Comparison of ENCODE assay signal across 10 cellular contexts in genomic region chr1:54498383-54499096, GRCh38. TPM values are rescaled to one million over a fixed set of nuclear protein-coding genes. Genes with fewer than 3 reads are reported as not detected.
DNase-seq lines count a peak whose midpoint lies in the region; ATAC-seq, FAIRE-seq and TF ChIP-seq lines count a peak whose summit lies in the region.
"Had no signal": no experiment of that assay in that cellular context is flagged by ENCODE, and none has a peak within 500 bp of the region (broad histone marks: within the 10 kb centered on the region; RNA-seq: fewer than 3 reads in every experiment).

No MANE protein-coding gene starts in this region.

- peaks cover 0 to 1% (median 0%) of the 10 kb centered on the region in 7 donors for H3K9me3 Mint-ChIP-seq in CD4-positive, CD25-positive, alpha-beta regulatory T cell
- H3K9me3 Mint-ChIP-seq in IgD-negative memory B cell: peaks cover 1 to 7% (median 5%) of the 10 kb centered on the region in 3 donors
- peaks cover 0 to 2% (median 0%) of the 10 kb centered on the region in 9 donors for H3K9me3 Mint-ChIP-seq in naive thymus-derived CD8-positive, alpha-beta T cell

- no peak overlapping the region for H3K27ac ChIP-seq in CD4-positive, CD25-positive, alpha-beta regulatory T cell (ENCODE audit: insufficient read depth, low read length, poor library complexity, severe bottlenecking)
- no peak overlapping the region for H3K27ac ChIP-seq in breast epithelium
- no peak overlapping the region for H3K27ac ChIP-seq in kidney (ENCODE audit: low read depth in 2 of 2, low read length in 2 of 2)
- H3K27ac ChIP-seq: foreskin keratinocyte had no signal

- DNase-seq in CD4-positive, CD25-positive, alpha-beta regulatory T cell: no peak
- DNase-seq in breast epithelium (ENCODE audit: low spot score in 2 of 2) (no peak), kidney (no peak), D721Med (ENCODE audit: insufficient read length, low spot score) (no peak), SHP77 treated with DMSO at 0.1 percent for 48 hours (lab: John Stamatoyannopoulos, UW) (no peak)
- no peak for DNase-seq in naive thymus-derived CD8-positive, alpha-beta T cell
- DNase-seq: foreskin keratinocyte, occipital lobe had no signal

- no peak overlapping the region for H3K4me3 ChIP-seq in CD4-positive, CD25-positive, alpha-beta regulatory T cell (ENCODE audit: low read depth, low read length)
- H3K4me3 ChIP-seq in breast epithelium (peak overlapping the region in 2 of 3 donors; percentile 50 to 66), kidney (ENCODE audit: low read length in 2 of 2) (peak overlapping the region in 1 of 2 donors; percentile 36)

- no peak for TF ChIP-seq POLR2A in breast epithelium (IDR thresholded peaks at IDR 0.05)

- H3K27ac Mint-ChIP-seq in CD4-positive, CD25-positive, alpha-beta regulatory T cell: no peak overlapping the region
- no peak overlapping the region for H3K27ac Mint-ChIP-seq in IgD-negative memory B cell
- H3K27ac Mint-ChIP-seq in naive thymus-derived CD8-positive, alpha-beta T cell: no peak overlapping the region

- no peaks in the 10 kb centered on the region for H3K36me3 ChIP-seq in CD4-positive, CD25-positive, alpha-beta regulatory T cell (ENCODE audit: control insufficient read depth, insufficient read depth, low read length)
- H3K36me3 ChIP-seq in breast epithelium: no peaks in the 10 kb centered on the region
- no peaks in the 10 kb centered on the region for H3K36me3 ChIP-seq in kidney (ENCODE audit: control insufficient read depth in 1 of 2, insufficient read depth in 2 of 2, low read length in 2 of 2)

- peak overlapping the region; percentile 45 to 84 (median 68) for H3K4me3 Mint-ChIP-seq in CD4-positive, CD25-positive, alpha-beta regulatory T cell
- H3K4me3 Mint-ChIP-seq in IgD-negative memory B cell: peak overlapping the region in 3 of 4 donors; percentile 50 to 84 (median 60)
- H3K4me3 Mint-ChIP-seq in naive thymus-derived CD8-positive, alpha-beta T cell: peak overlapping the region; percentile 69 to 85 (median 77)

- intact Hi-C loops in breast epithelium (cut with DNase I; ENCODE audit: low total_unique reads): loop anchor here (10.0 kb wide), 1 partner anchor 374 kb away; no protein-coding TSS in a partner anchor
- intact Hi-C loops in kidney (cut with DNase I): loop anchor here (10.0 kb wide), 1 partner anchor 424 kb away; no protein-coding TSS in a partner anchor

- H3K9ac ChIP-seq in kidney (ENCODE audit: low read length in 2 of 2): no peak overlapping the region

- no peak for ATAC-seq in CD4-positive, CD25-positive, alpha-beta regulatory T cell (ENCODE audit: low read depth in 2 of 2)
- no peak for ATAC-seq in naive thymus-derived CD8-positive, alpha-beta T cell
- ATAC-seq in HG03095 (IDR thresholded peaks at IDR 0.05; ENCODE audit: unreplicated experiment): no peak

- H3K27me3 Mint-ChIP-seq in CD4-positive, CD25-positive, alpha-beta regulatory T cell: peaks cover 75% of the 10 kb centered on the region
- H3K27me3 Mint-ChIP-seq in IgD-negative memory B cell: peaks cover 53% of the 10 kb centered on the region
- peaks cover 9 to 57% (median 30%) of the 10 kb centered on the region in 5 donors for H3K27me3 Mint-ChIP-seq in naive thymus-derived CD8-positive, alpha-beta T cell

- H3K27me3 ChIP-seq in CD4-positive, CD25-positive, alpha-beta regulatory T cell (ENCODE audit: control insufficient read depth, insufficient read depth, low read length): peaks cover 13% of the 10 kb centered on the region
- no peaks in the 10 kb centered on the region for H3K27me3 ChIP-seq in breast epithelium

- FAIRE-seq in kidney (lab: Jason Lieb, UNC) (no peak), D721Med (lab: Jason Lieb, UNC) (no peak)

- H3K4me1 ChIP-seq in CD4-positive, CD25-positive, alpha-beta regulatory T cell (ENCODE audit: control insufficient read depth, insufficient read depth, low read length, poor library complexity, severe bottlenecking): peaks cover 13% of the 10 kb centered on the region
- H3K4me1 ChIP-seq in breast epithelium (peaks cover 0 to 6% of the 10 kb centered on the region in 2 donors), kidney (ENCODE audit: control insufficient read depth in 1 of 2, insufficient read depth in 1 of 2, low read depth in 1 of 2, low read length in 2 of 2) (peaks cover 0 to 3% of the 10 kb centered on the region in 2 donors)
- H3K4me1 ChIP-seq: foreskin keratinocyte had no signal

- H3K9me3 ChIP-seq in CD4-positive, CD25-positive, alpha-beta regulatory T cell (ENCODE audit: control insufficient read depth in 2 of 2, low read length in 2 of 2): no peaks in the 10 kb centered on the region
- H3K9me3 ChIP-seq in breast epithelium (no peaks in the 10 kb centered on the region), kidney (ENCODE audit: control insufficient read depth in 1 of 2, low read length in 2 of 2) (no peaks in the 10 kb centered on the region)

- peaks cover 0 to 11% (median 4%) of the 10 kb centered on the region in 4 donors for H3K4me1 Mint-ChIP-seq in CD4-positive, CD25-positive, alpha-beta regulatory T cell
- H3K4me1 Mint-ChIP-seq in IgD-negative memory B cell: peaks cover 4 to 11% (median 7%) of the 10 kb centered on the region in 3 donors
- peaks cover 6 to 19% (median 12%) of the 10 kb centered on the region in 4 donors for H3K4me1 Mint-ChIP-seq in naive thymus-derived CD8-positive, alpha-beta T cell

- POLR2A ChIA-PET in naive thymus-derived CD8-positive, alpha-beta T cell (lab: Charles Lee): interaction anchor here (0.6 kb wide), 1 partner anchor 117 kb away, joined by 5 read pairs; no protein-coding TSS in a partner anchor

- TF ChIP-seq CTCF in breast epithelium (IDR thresholded peaks at IDR 0.05): no peak
- TF ChIP-seq CTCF in kidney (IDR thresholded peaks at IDR 0.05; ENCODE audit: borderline replicate concordance, extremely low read depth, insufficient read depth): no peak
- TF ChIP-seq CTCF in D721Med (IDR thresholded peaks at IDR 0.05; ENCODE audit: insufficient read depth, missing control alignments): no peak

- H3K36me3 Mint-ChIP-seq in CD4-positive, CD25-positive, alpha-beta regulatory T cell: no peaks in the 10 kb centered on the region
- H3K36me3 Mint-ChIP-seq in IgD-negative memory B cell: peaks cover under 1% of the 10 kb centered on the region
- H3K36me3 Mint-ChIP-seq in naive thymus-derived CD8-positive, alpha-beta T cell: peaks cover 0 to 1% (median 0%) of the 10 kb centered on the region in 3 donors

RNA-seq across cellular contexts. Expression of gene ACOT11, which starts 49.5 kb away (rescaled TPM):
- 0.15 TPM for total RNA-seq in CD4-positive, CD25-positive, alpha-beta regulatory T cell
- under 1 TPM in 2 of 4 donors, not detected in 2; 0.15 to 0.36 TPM for polyA plus RNA-seq in CD4-positive, CD25-positive, alpha-beta regulatory T cell
- 0.41 TPM for polyA plus RNA-seq in IgD-negative memory B cell
- total RNA-seq in breast epithelium: 1 to 10 TPM; 1.6 to 7.3 (median 1.8) TPM
- total RNA-seq in naive thymus-derived CD8-positive, alpha-beta T cell: under 1 TPM; 0.22 to 0.31 TPM
- under 1 TPM in 1 of 3 donors, not detected in 2; 0.07 TPM for polyA plus RNA-seq in naive thymus-derived CD8-positive, alpha-beta T cell
- 24.6 TPM for total RNA-seq in kidney
- 31.1 TPM for polyA plus RNA-seq in kidney (ENCODE audit: insufficient read depth, low read depth, low replicate concordance)
